Comparison of ENCODE assay signal across 23 cellular contexts in the genomic region with DNA sequence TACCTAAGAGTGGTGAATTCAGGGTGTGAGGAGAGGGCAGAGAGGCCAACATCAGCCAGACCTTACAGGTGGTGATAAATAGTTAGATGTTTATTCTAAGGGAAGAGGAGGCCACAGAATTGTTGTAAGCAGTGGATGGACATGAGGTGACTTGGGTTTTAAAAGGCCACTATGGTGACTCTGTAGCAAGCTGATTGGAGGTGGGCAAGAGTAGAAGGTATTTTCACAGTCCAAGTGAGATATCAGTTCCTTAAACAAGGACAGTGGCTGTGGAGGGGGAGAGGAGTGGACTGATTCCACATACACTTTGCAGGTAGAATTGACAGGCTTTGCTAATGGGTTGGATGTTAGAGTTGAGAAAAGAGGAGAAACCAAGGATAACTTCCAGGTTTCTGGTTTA.
"Had no signal": no experiment of that assay in that cellular context is flagged by ENCODE, and none has a peak within 500 bp of the region (broad histone marks: within the 10 kb centered on the region; RNA-seq: fewer than 3 reads in every experiment).

No MANE protein-coding gene starts in this region.

- H3K36me3 ChIP-seq: gastrocnemius medialis, lower lobe of right lung, sigmoid colon, stomach, tibial artery, upper lobe of left lung had no signal

- H3K27ac ChIP-seq: epithelial cell of prostate, gastrocnemius medialis, lower lobe of right lung, psoas muscle, sigmoid colon, stomach, testis, tibial artery, upper lobe of left lung had no signal

- H3K9me3 ChIP-seq: gastrocnemius medialis, lower lobe of right lung, psoas muscle, sigmoid colon, stomach, testis, tibial artery, upper lobe of left lung had no signal

- H3K4me1 ChIP-seq: gastrocnemius medialis, lower lobe of right lung, psoas muscle, sigmoid colon, tibial artery, upper lobe of left lung had no signal

- H3K4me3 ChIP-seq: gastrocnemius medialis, lower lobe of right lung, psoas muscle, sigmoid colon, stomach, testis, tibial artery, upper lobe of left lung had no signal

- FAIRE-seq: keratinocyte, urothelium cell line had no signal

- DNase-seq: effector CD8-positive, alpha-beta T cell; endodermal cell; foreskin fibroblast; gastrocnemius medialis; head of caudate nucleus; left ventricle myocardium superior; lower lobe of right lung; naive thymus-derived CD8-positive, alpha-beta T cell; nephron progenitor cell; nucleus accumbens; psoas muscle; right cardiac atrium; sigmoid colon; stimulated activated CD4-positive, alpha-beta T cell treated with anti-CD3 and anti-CD28 coated beads, Interleukin-2, amount 100 ng/mL, for 24 hours; stimulated activated CD4-positive, alpha-beta T cell treated with anti-CD3 and anti-CD28 coated beads, Interleukin-4, amount 100 ng/mL, for 24 hours; stimulated activated naive CD4-positive, alpha-beta T cell treated with Interleukin-2 at 50 U/mL for 16 hours; stomach; testis; upper lobe of left lung had no signal

- H3K27me3 ChIP-seq: testis had no signal
